ENCODE assay signal across 13 cellular contexts in the genomic region with DNA sequence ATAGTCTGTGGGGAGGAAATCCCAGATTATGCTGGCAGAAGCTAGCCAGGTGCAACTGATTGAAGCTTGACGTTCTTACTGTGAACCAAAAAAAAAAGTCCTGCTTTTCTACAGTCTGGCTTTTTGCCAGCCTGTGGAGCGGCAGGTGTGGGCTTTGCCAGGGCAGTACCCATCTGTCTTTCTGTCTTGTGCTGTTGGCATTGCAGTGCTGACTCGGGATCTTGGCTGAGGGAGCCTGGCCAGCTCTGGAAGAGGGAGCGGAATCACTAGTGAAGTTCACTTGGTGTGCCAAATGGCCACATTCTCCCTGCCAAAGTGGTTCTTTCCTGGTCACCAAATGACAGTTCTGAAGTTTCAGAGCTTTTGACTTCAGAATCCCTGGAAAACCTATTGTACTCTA. TPM values are rescaled to one million over a fixed set of nuclear protein-coding genes. Genes with fewer than 3 reads are reported as not detected.
A peak's percentile ranks its signal among the peaks of the same experiment; 100 is the strongest.
DNase-seq lines count a peak whose midpoint lies in the region; ATAC-seq and TF ChIP-seq lines count a peak whose summit lies in the region.
"Had no signal": no experiment of that assay in that cellular context is flagged by ENCODE, and none has a peak within 500 bp of the region (broad histone marks: within the 10 kb centered on the region; RNA-seq: fewer than 3 reads in every experiment).

No MANE protein-coding gene starts in this region.

- no peak overlapping the region for H3K27ac Mint-ChIP-seq in progenitor cell of endocrine pancreas

- intact Hi-C loops in left cardiac atrium (cut with DNase I) = loop anchor here in 1 of 2 donors (10.0 kb wide), 1 partner anchor 52 kb away; no protein-coding TSS in a partner anchor

- no peak overlapping the region for H3K4me3 ChIP-seq in BLaER1
- H3K4me3 ChIP-seq: colonic mucosa, transverse colon had no signal

- H3K4me3 Mint-ChIP-seq in progenitor cell of endocrine pancreas (ENCODE audit: low read depth) = no peak overlapping the region

- no peak overlapping the region for H3K27ac ChIP-seq in BLaER1
- H3K27ac ChIP-seq: colonic mucosa, transverse colon had no signal

- H3K27me3 Mint-ChIP-seq in progenitor cell of endocrine pancreas = no peaks in the 10 kb centered on the region

- peaks cover 3% of the 10 kb centered on the region for H3K36me3 Mint-ChIP-seq in progenitor cell of endocrine pancreas (ENCODE audit: insufficient read depth)

- ATAC-seq in left cardiac atrium (peak; percentile 62 to 75), HG03442 (IDR thresholded peaks at IDR 0.05; ENCODE audit: unreplicated experiment) (no peak)
- ATAC-seq: SK-N-SH treated with all-trans-retinoic acid at 6 μM for 48 hours had no signal

- H4K20me1 ChIP-seq in BLaER1 = no peaks in the 10 kb centered on the region

- 0 out of 2 replicates have a peak, but pooled peaks cover 8% of the 10 kb centered on the region for H3K36me3 ChIP-seq in BLaER1
- H3K36me3 ChIP-seq: colonic mucosa, transverse colon had no signal

- H3K9me3 ChIP-seq in BLaER1 = no peaks in the 10 kb centered on the region
- H3K9me3 ChIP-seq: Caco-2, colonic mucosa, transverse colon had no signal

- no peaks in the 10 kb centered on the region for H3K9me3 Mint-ChIP-seq in progenitor cell of endocrine pancreas (ENCODE audit: low read depth)

- H3K4me1 Mint-ChIP-seq in progenitor cell of endocrine pancreas (ENCODE audit: low read depth) = peaks cover 26% of the 10 kb centered on the region

- TF ChIP-seq RAD21 in Ishikawa (IDR thresholded peaks at IDR 0.05; ENCODE audit: low read depth) = no peak

- TF ChIP-seq EP300 in Ishikawa (IDR thresholded peaks at IDR 0.05; ENCODE audit: borderline replicate concordance) = no peak

- peaks cover 45% of the 10 kb centered on the region for H3K4me1 ChIP-seq in BLaER1

- TF ChIP-seq CTCF in progenitor cell of endocrine pancreas (IDR thresholded peaks at IDR 0.05; ENCODE audit: unreplicated experiment) = no peak

- H3K27me3 ChIP-seq in BLaER1 = no peaks in the 10 kb centered on the region
- H3K27me3 ChIP-seq: colonic mucosa, transverse colon had no signal

- H3K4me2 ChIP-seq in BLaER1 = 0 out of 2 replicates have a peak overlapping the region, but pooled peaks have one; percentile 4

- peak; percentile 77 for DNase-seq in NCI-H774 (lab: John Stamatoyannopoulos, UW)
- peak; percentile 32 for DNase-seq in left cardiac atrium
- no peak for DNase-seq in progenitor cell of endocrine pancreas (ENCODE audit: low spot score, unreplicated experiment)
- no peak for DNase-seq in stimulated activated CD4-positive, alpha-beta T cell treated with anti-CD3 and anti-CD28 coated beads, Interleukin-4, amount 100 ng/mL, for 1 hour
- DNase-seq in activated CD4-positive, CD25-positive, alpha-beta regulatory T cell treated with anti-CD3 and anti-CD28 coated beads, Interleukin-2, amount 50 U/mL, for 72 hours = no peak
- DNase-seq: Caco-2; colonic mucosa; stimulated activated CD4-positive, alpha-beta T cell treated with anti-CD3 and anti-CD28 coated beads, Interleukin-2, amount 100 ng/mL, for 24 hours; transverse colon had no signal

- H3K9ac ChIP-seq in BLaER1 = no peak overlapping the region; the same call in 1 of the 2 replicates

TF ChIP-seq in Ishikawa, 13 proteins besides CTCF, POLR2A, EP300 and RAD21:
- no peak for TF ChIP-seq REST (IDR thresholded peaks at IDR 0.05; ENCODE audit: low read depth)
- peak; percentile 37; the same call in 1 of the 2 replicates for TF ChIP-seq NFIC (IDR thresholded peaks at IDR 0.05)
TF ChIP-seq in Ishikawa: peak in this region for 1.

RNA-seq across cellular contexts. Expression of gene KIF3B, which starts 5.0 kb away (rescaled TPM):
- total RNA-seq in left cardiac atrium = 10 to 100 TPM; 13.1 to 17.0 TPM
- total RNA-seq in progenitor cell of endocrine pancreas = 60.2 and 61.6 TPM in 2 replicates

Comparison
In these comparisons a context has a peak if more than half of its experiments do, and no peak if none do; other contexts are left out.
1. DNase-seq: peak in NCI-H774 (single experiment) and left cardiac atrium (single experiment); none in progenitor cell of endocrine pancreas (single experiment), stimulated activated CD4-positive, alpha-beta T cell treated with anti-CD3 and anti-CD28 coated beads, Interleukin-4, amount 100 ng/mL, for 1 hour (single experiment) and activated CD4-positive, CD25-positive, alpha-beta regulatory T cell treated with anti-CD3 and anti-CD28 coated beads, Interleukin-2, amount 50 U/mL, for 72 hours (single experiment).